ENCODE assay signal across 30 cellular contexts in the genomic region with DNA sequence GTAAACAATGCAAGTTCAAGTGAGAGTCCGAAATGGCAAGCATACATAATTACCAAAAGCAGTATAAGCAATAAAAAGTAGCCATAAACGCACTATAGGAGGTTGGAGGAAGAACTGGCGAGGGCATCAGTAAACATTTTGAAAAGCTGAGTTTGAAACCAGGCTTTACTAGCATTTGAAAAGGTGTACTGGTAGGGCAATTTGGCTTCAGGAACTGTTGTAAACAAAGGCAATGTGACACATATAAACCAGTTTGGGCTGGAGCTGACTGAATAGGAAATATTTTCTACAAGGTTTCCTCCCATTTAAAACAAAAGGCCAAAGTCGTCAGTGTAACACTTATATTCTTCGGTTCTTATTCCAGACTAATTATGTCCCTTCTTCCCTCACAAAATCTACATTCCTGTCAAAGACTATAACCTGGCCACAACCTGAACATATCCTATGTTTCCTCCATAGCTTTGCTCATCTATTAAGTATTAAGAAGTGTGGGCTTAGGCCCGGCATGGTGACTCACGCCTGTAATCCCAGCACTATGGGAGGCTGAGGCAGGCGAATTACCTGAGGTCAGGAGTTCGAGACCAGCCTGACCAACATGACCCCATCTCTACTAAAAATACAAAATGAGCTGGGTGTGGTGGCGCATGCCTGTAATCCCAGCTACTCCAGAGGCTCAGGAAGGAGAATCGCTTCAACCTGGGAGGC. TPM values are rescaled to one million over a fixed set of nuclear protein-coding genes. Genes with fewer than 3 reads are reported as not detected.
A peak's percentile ranks its signal among the peaks of the same experiment; 100 is the strongest.
DNase-seq lines count a peak whose midpoint lies in the region; ATAC-seq and TF ChIP-seq lines count a peak whose summit lies in the region.
"Had no signal": no experiment of that assay in that cellular context is flagged by ENCODE, and none has a peak within 500 bp of the region (broad histone marks: within the 10 kb centered on the region; RNA-seq: fewer than 3 reads in every experiment).

No MANE protein-coding gene starts in this region.

- no peaks in the 10 kb centered on the region for H3K9me3 ChIP-seq in Panc1 (ENCODE audit: control insufficient read depth, insufficient read depth, low read depth, low read length)
- H3K9me3 ChIP-seq: Peyer's patch, right lobe of liver, suprapubic skin had no signal

- no peak overlapping the region for H3K4me3 ChIP-seq in Panc1 (ENCODE audit: low read depth in 2 of 2, low read length in 2 of 2)
- H3K4me3 ChIP-seq: Peyer's patch, right lobe of liver, suprapubic skin had no signal

- ATAC-seq in Panc1 (no peak), SK-N-SH treated with all-trans-retinoic acid at 6 μM for 48 hours (no peak)
- no peak for ATAC-seq in naive thymus-derived CD8-positive, alpha-beta T cell
- ATAC-seq: HCT116; left lobe of liver; right lobe of liver; stimulated activated naive B cell treated with anti-CD40 and anti-IgM and Interleukin-4, amounts not matched to agents 10 μg/mL and 1 μg/mL and 100 μg/mL, for 72 hours had no signal

- no peaks in the 10 kb centered on the region for H3K27me3 ChIP-seq in Panc1 (ENCODE audit: control insufficient read depth, insufficient read depth, low read length)
- H3K27me3 ChIP-seq: brain microvascular endothelial cell, Peyer's patch, right lobe of liver, suprapubic skin had no signal

- no peak overlapping the region for H3K4me3 Mint-ChIP-seq in endothelial cell (ENCODE audit: unreplicated experiment)
- no peak overlapping the region for H3K4me3 Mint-ChIP-seq in mesothelial cell of epicardium
- no peak overlapping the region for H3K4me3 Mint-ChIP-seq in type B pancreatic cell
- no peak overlapping the region for H3K4me3 Mint-ChIP-seq in naive thymus-derived CD8-positive, alpha-beta T cell
- H3K4me3 Mint-ChIP-seq: activated naive CD4-positive, alpha-beta T cell treated with anti-CD3 and anti-CD28 coated beads, Interleukin-2, amount 10 ng/mL, durations not matched to agents 7 days and 5 days; activated T-helper 1 cell treated with anti-CD3 and anti-CD28 coated beads, Interleukin-12 subunit alpha, Interleukin-12 subunit beta, Interleukin-2, Interleukin-4 antibody, amounts not matched to agents 30 ng/mL and 10 ng/mL and 1 ng/mL, durations not matched to agents 14 hours and 24 hours and 36 hours; CD4-positive, CD25-positive, alpha-beta regulatory T cell; immature natural killer cell; stimulated activated naive B cell treated with anti-CD40 and anti-IgM and Interleukin-4, amounts not matched to agents 10 μg/mL and 1 μg/mL and 100 μg/mL, for 72 hours had no signal

- peaks cover 8% of the 10 kb centered on the region for H3K4me1 ChIP-seq in Panc1 (ENCODE audit: control insufficient read depth, insufficient read depth, low read length)
- H3K4me1 ChIP-seq: parathyroid adenoma, Peyer's patch, right lobe of liver had no signal

- no peaks in the 10 kb centered on the region for H3K36me3 ChIP-seq in Panc1 (ENCODE audit: control insufficient read depth, insufficient read depth, low read length)
- H3K36me3 ChIP-seq: Peyer's patch, right lobe of liver had no signal

- H3K36me3 Mint-ChIP-seq in endothelial cell (ENCODE audit: low read depth, unreplicated experiment) (peaks cover 3% of the 10 kb centered on the region), mesothelial cell of epicardium (peaks cover 5% of the 10 kb centered on the region), type B pancreatic cell (peaks cover 19% of the 10 kb centered on the region)
- peaks cover 0 to 35% (median 3%) of the 10 kb centered on the region in 3 donors for H3K36me3 Mint-ChIP-seq in naive thymus-derived CD8-positive, alpha-beta T cell

- intact Hi-C loops in Panc1 (cut with micrococcal nuclease; ENCODE audit: unreplicated experiment) = no loop called here

- H3K9me3 Mint-ChIP-seq in endothelial cell (ENCODE audit: unreplicated experiment) (no peaks in the 10 kb centered on the region), mesothelial cell of epicardium (no peaks in the 10 kb centered on the region), type B pancreatic cell (no peaks in the 10 kb centered on the region)
- H3K9me3 Mint-ChIP-seq in naive thymus-derived CD8-positive, alpha-beta T cell = no peaks in the 10 kb centered on the region
- H3K9me3 Mint-ChIP-seq: activated naive CD4-positive, alpha-beta T cell treated with anti-CD3 and anti-CD28 coated beads, Interleukin-2, amount 10 ng/mL, durations not matched to agents 7 days and 5 days; activated T-helper 1 cell treated with anti-CD3 and anti-CD28 coated beads, Interleukin-12 subunit alpha, Interleukin-12 subunit beta, Interleukin-2, Interleukin-4 antibody, amounts not matched to agents 30 ng/mL and 10 ng/mL and 1 ng/mL, durations not matched to agents 14 hours and 24 hours and 36 hours; CD4-positive, CD25-positive, alpha-beta regulatory T cell; immature natural killer cell; stimulated activated naive B cell treated with anti-CD40 and anti-IgM and Interleukin-4, amounts not matched to agents 10 μg/mL and 1 μg/mL and 100 μg/mL, for 72 hours had no signal

- peaks cover 14% of the 10 kb centered on the region for H3K4me1 Mint-ChIP-seq in endothelial cell (ENCODE audit: unreplicated experiment)
- H3K4me1 Mint-ChIP-seq in mesothelial cell of epicardium = peaks cover 7% of the 10 kb centered on the region
- peaks cover 28% of the 10 kb centered on the region for H3K4me1 Mint-ChIP-seq in type B pancreatic cell (ENCODE audit: unreplicated experiment)
- H3K4me1 Mint-ChIP-seq in naive thymus-derived CD8-positive, alpha-beta T cell = peaks cover 0 to 28% (median 8%) of the 10 kb centered on the region in 4 donors

- DNase-seq in Panc1 (ENCODE audit: low read depth, low spot score) (no peak), endothelial cell (ENCODE audit: low spot score) (no peak), mesothelial cell of epicardium (ENCODE audit: low spot score in 2 of 2, unreplicated experiment in 2 of 2) (no peak), type B pancreatic cell (ENCODE audit: extremely low spot score, unreplicated experiment) (no peak), NCI-H1105 (lab: John Stamatoyannopoulos, UW) (no peak)
- no peak for DNase-seq in naive thymus-derived CD8-positive, alpha-beta T cell
- DNase-seq: activated CD4-positive, alpha-beta T cell treated with anti-CD3 and anti-CD28 coated beads, Interleukin-2, amount 50 U/mL, for 4 hours; activated CD4-positive, CD25-positive, alpha-beta regulatory T cell; activated naive CD4-positive, alpha-beta T cell treated with anti-CD3 and anti-CD28 coated beads, Interleukin-2, amount 10 ng/mL, durations not matched to agents 7 days and 5 days; brain microvascular endothelial cell; CD4-positive, CD25-positive, alpha-beta regulatory T cell; effector memory CD4-positive, alpha-beta T cell; hypothalamus; immature natural killer cell; midbrain; NCI-H187; NCI-H2227 treated with DMSO at 0.1 percent for 48 hours; NCI-H69; Peyer's patch; right lobe of liver; SIG-M5; stimulated activated naive B cell treated with anti-CD40 and anti-IgM and Interleukin-4, amounts not matched to agents 10 μg/mL and 1 μg/mL and 100 μg/mL, for 72 hours had no signal

- H3K27ac ChIP-seq in Panc1 (ENCODE audit: low read length) = no peak overlapping the region
- H3K27ac ChIP-seq: brain microvascular endothelial cell, KMS-11, parathyroid adenoma, Peyer's patch, right lobe of liver, suprapubic skin had no signal

- in situ Hi-C loops in Panc1 (cut with HindIII; ENCODE audit: low pct_unique_long_range_greater_than_20kb, low sequenced_read_pairs) = no loop called here

- TSS peak; percentile 34 for BruUV-seq in Panc1 (replicated peaks; lab: Mats Ljungman, UMichigan)

- TF ChIP-seq CTCF in Panc1 (IDR thresholded peaks at IDR 0.05) = no peak
- no peak for TF ChIP-seq CTCF in endothelial cell (IDR thresholded peaks at IDR 0.05; ENCODE audit: unreplicated experiment)
- no peak for TF ChIP-seq CTCF in mesothelial cell of epicardium (IDR thresholded peaks at IDR 0.05; ENCODE audit: unreplicated experiment)
- TF ChIP-seq CTCF in type B pancreatic cell (conservative IDR thresholded peaks at IDR 0.05) = no peak

- peak overlapping the region; percentile 57 for H3K27ac Mint-ChIP-seq in endothelial cell (ENCODE audit: unreplicated experiment)
- H3K27ac Mint-ChIP-seq in mesothelial cell of epicardium = peak overlapping the region; percentile 24
- peak overlapping the region; percentile 16 for H3K27ac Mint-ChIP-seq in type B pancreatic cell
- H3K27ac Mint-ChIP-seq in naive thymus-derived CD8-positive, alpha-beta T cell = peak overlapping the region in 3 of 10 donors; percentile 8 to 55 (median 44)
- H3K27ac Mint-ChIP-seq: activated naive CD4-positive, alpha-beta T cell treated with anti-CD3 and anti-CD28 coated beads, Interleukin-2, amount 10 ng/mL, durations not matched to agents 7 days and 5 days; activated T-helper 1 cell treated with anti-CD3 and anti-CD28 coated beads, Interleukin-12 subunit alpha, Interleukin-12 subunit beta, Interleukin-2, Interleukin-4 antibody, amounts not matched to agents 30 ng/mL and 10 ng/mL and 1 ng/mL, durations not matched to agents 14 hours and 24 hours and 36 hours; CD4-positive, CD25-positive, alpha-beta regulatory T cell; stimulated activated naive B cell treated with anti-CD40 and anti-IgM and Interleukin-4, amounts not matched to agents 10 μg/mL and 1 μg/mL and 100 μg/mL, for 72 hours had no signal

- H3K27me3 Mint-ChIP-seq in endothelial cell (ENCODE audit: unreplicated experiment) (no peaks in the 10 kb centered on the region), mesothelial cell of epicardium (ENCODE audit: low read depth) (no peaks in the 10 kb centered on the region), type B pancreatic cell (no peaks in the 10 kb centered on the region)
- no peaks in the 10 kb centered on the region for H3K27me3 Mint-ChIP-seq in naive thymus-derived CD8-positive, alpha-beta T cell
- H3K27me3 Mint-ChIP-seq: activated naive CD4-positive, alpha-beta T cell treated with anti-CD3 and anti-CD28 coated beads, Interleukin-2, amount 10 ng/mL, durations not matched to agents 7 days and 5 days; CD4-positive, CD25-positive, alpha-beta regulatory T cell; stimulated activated naive B cell treated with anti-CD40 and anti-IgM and Interleukin-4, amounts not matched to agents 10 μg/mL and 1 μg/mL and 100 μg/mL, for 72 hours had no signal

- CTCF ChIA-PET in Panc1 (lab: Charles Lee) = interaction anchor here (0.5 to 0.7 kb wide), 3 partner anchors 21 to 442 kb away, joined by 3 to 5 read pairs (median 5); no protein-coding TSS in a partner anchor

- POLR2A ChIA-PET in Panc1 (lab: Charles Lee) = no interaction called here
- POLR2A ChIA-PET in naive thymus-derived CD8-positive, alpha-beta T cell (lab: Charles Lee) = interaction anchor here (0.5 to 0.9 kb wide), 5 partner anchors 11 to 521 kb away, joined by 3 to 9 read pairs (median 3); partner anchors contain the start of gene HOXB8

RNA-seq across cellular contexts. Expression of gene CBX1, which starts 7.8 kb away (rescaled TPM):
- total RNA-seq in Panc1 (2021; ENCODE audit: unreplicated experiment) (157 TPM), endothelial cell (ENCODE audit: unreplicated experiment) (91.1 TPM), mesothelial cell of epicardium (142 to 145 TPM (median 143 TPM) in 3 replicates), type B pancreatic cell (ENCODE audit: low replicate concordance) (72.8 and 154 TPM in 2 replicates)
- 105 TPM for polyA plus RNA-seq in Panc1 (2012; ENCODE audit: insufficient read length)
- 10 to 100 TPM; 33.6 to 34.6 TPM for total RNA-seq in naive thymus-derived CD8-positive, alpha-beta T cell
- 10 to 100 TPM; 20.8 to 24.4 (median 24.3) TPM for polyA plus RNA-seq in naive thymus-derived CD8-positive, alpha-beta T cell

RNA-seq across cellular contexts. Expression of gene SNX11, which starts 14.1 kb away (rescaled TPM):
- total RNA-seq in Panc1 (2021; ENCODE audit: unreplicated experiment) (28.1 TPM), endothelial cell (ENCODE audit: unreplicated experiment) (16.6 TPM), mesothelial cell of epicardium (16.2 to 20.1 TPM (median 18.4 TPM) in 3 replicates), type B pancreatic cell (ENCODE audit: low replicate concordance) (16.2 and 19.1 TPM in 2 replicates)
- 20.8 TPM for polyA plus RNA-seq in Panc1 (2012; ENCODE audit: insufficient read length)
- 10 to 100 TPM; 19.5 to 20.9 TPM for total RNA-seq in naive thymus-derived CD8-positive, alpha-beta T cell
- 10 to 100 TPM; 18.8 to 28.3 (median 25.6) TPM for polyA plus RNA-seq in naive thymus-derived CD8-positive, alpha-beta T cell

RNA-seq across cellular contexts. Expression of gene NFE2L1, which starts 45.3 kb away (rescaled TPM):
- total RNA-seq in Panc1 (2021; ENCODE audit: unreplicated experiment) = 210 TPM
- 312 TPM for polyA plus RNA-seq in Panc1 (2012; ENCODE audit: insufficient read length)
- 243 TPM for total RNA-seq in endothelial cell (ENCODE audit: unreplicated experiment)
- 134 to 137 TPM (median 136 TPM) in 3 replicates for total RNA-seq in mesothelial cell of epicardium
- total RNA-seq in type B pancreatic cell (ENCODE audit: low replicate concordance) = 99.1 and 111 TPM in 2 replicates
- total RNA-seq in naive thymus-derived CD8-positive, alpha-beta T cell = 10 to 100 TPM; 45.5 to 50.4 TPM
- polyA plus RNA-seq in naive thymus-derived CD8-positive, alpha-beta T cell = 10 to 100 TPM in 1 of 3 donors, 1 to 10 TPM in 2; 5.0 to 14.2 (median 7.2) TPM

RNA-seq across cellular contexts. Expression of gene COPZ2, which starts 55.9 kb away (rescaled TPM):
- total RNA-seq in Panc1 (2021; ENCODE audit: unreplicated experiment) = 5.4 TPM
- 5.3 TPM for polyA plus RNA-seq in Panc1 (2012; ENCODE audit: insufficient read length)
- total RNA-seq in endothelial cell (ENCODE audit: unreplicated experiment) = not detected
- 28.2 to 31.8 TPM (median 30.7 TPM) in 3 replicates for total RNA-seq in mesothelial cell of epicardium
- 1.9 and 5.7 TPM in 2 replicates for total RNA-seq in type B pancreatic cell (ENCODE audit: low replicate concordance)
- total RNA-seq in naive thymus-derived CD8-positive, alpha-beta T cell = 1 to 10 TPM; 1.2 to 2.4 TPM
- polyA plus RNA-seq in naive thymus-derived CD8-positive, alpha-beta T cell = 1 to 10 TPM in 2 of 3 donors, under 1 TPM in 1; 0.84 to 7.1 (median 1.6) TPM
- polyA plus RNA-seq: neural cell had no signal
